ENCODE assay signal across 40 cellular contexts in the genomic region with DNA sequence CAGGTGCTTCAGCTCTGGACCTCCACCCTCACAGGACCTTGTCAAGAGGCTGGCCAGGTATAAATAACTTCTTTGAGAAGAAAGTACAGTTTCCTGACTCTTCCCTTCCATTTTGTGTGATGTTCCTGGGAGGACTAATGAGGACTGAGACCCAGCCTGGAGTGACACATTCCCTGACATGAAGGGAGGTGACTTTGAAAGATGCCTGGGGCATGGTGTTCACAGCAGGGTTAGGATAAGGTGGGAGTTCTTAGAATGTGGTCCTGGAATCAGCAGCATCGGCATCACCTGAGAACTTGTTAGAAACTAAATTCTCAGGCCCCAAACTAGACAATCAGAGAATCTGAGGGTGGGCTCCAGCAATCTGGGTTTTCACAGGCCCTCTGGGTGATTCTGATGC.
"Had no signal": no experiment of that assay in that cellular context is flagged by ENCODE, and none has a peak within 500 bp of the region (broad histone marks: within the 10 kb centered on the region; RNA-seq: fewer than 3 reads in every experiment).

No MANE protein-coding gene starts in this region.

- H3K9me3 ChIP-seq: adrenal gland, ascending aorta, body of pancreas, breast epithelium had no signal

- H3K27me3 Mint-ChIP-seq: activated naive CD4-positive, alpha-beta T cell treated with anti-CD3 and anti-CD28 coated beads, Interleukin-2, amount 10 ng/mL, durations not matched to agents 7 days and 5 days; activated naive CD4-positive, alpha-beta T cell treated with anti-CD3 and anti-CD28 coated beads, Interleukin-2, amount 50 U/mL, for 24 hours; activated naive CD8-positive, alpha-beta T cell; activated naive CD8-positive, alpha-beta T cell treated with anti-CD3 and anti-CD28 coated beads for 36 hours; activated naive CD8-positive, alpha-beta T cell treated with anti-CD3 and anti-CD28 coated beads, Interleukin-2, amount 10 ng/mL, durations not matched to agents 7 days and 5 days; activated naive CD8-positive, alpha-beta T cell treated with anti-CD3 and anti-CD28 coated beads, Interleukin-2, amount 50 U/mL, for 24 hours; activated T-cell treated with anti-CD3 and anti-CD28 coated beads, Interleukin-2, amount 50 U/mL, for 24 hours; activated T-helper 17 cell treated with anti-CD3 and anti-CD28 coated beads, Interleukin-2, amount 50 U/mL, for 72 hours; central memory CD8-positive, alpha-beta T cell had no signal

- FAIRE-seq: astrocyte had no signal

- H3K27me3 ChIP-seq: adrenal gland, ascending aorta, body of pancreas, brain microvascular endothelial cell, breast epithelium, cardiac muscle cell had no signal

- H3K36me3 ChIP-seq: adrenal gland, ascending aorta, brain microvascular endothelial cell, breast epithelium, cardiac muscle cell had no signal

- H3K4me1 Mint-ChIP-seq: activated naive CD4-positive, alpha-beta T cell treated with anti-CD3 and anti-CD28 coated beads, Interleukin-2, amount 50 U/mL, for 24 hours; activated naive CD8-positive, alpha-beta T cell treated with anti-CD3 and anti-CD28 coated beads, Interleukin-2, amount 10 ng/mL, durations not matched to agents 7 days and 5 days; activated T-helper 17 cell treated with anti-CD3 and anti-CD28 coated beads, Interleukin-2, amount 50 U/mL, for 72 hours; central memory CD8-positive, alpha-beta T cell had no signal

- H3K4me3 Mint-ChIP-seq: activated naive CD4-positive, alpha-beta T cell treated with anti-CD3 and anti-CD28 coated beads for 36 hours; activated naive CD4-positive, alpha-beta T cell treated with anti-CD3 and anti-CD28 coated beads, Interleukin-2, amount 10 ng/mL, durations not matched to agents 7 days and 5 days; activated naive CD4-positive, alpha-beta T cell treated with anti-CD3 and anti-CD28 coated beads, Interleukin-2, amount 50 U/mL, for 24 hours; activated naive CD8-positive, alpha-beta T cell; activated naive CD8-positive, alpha-beta T cell treated with anti-CD3 and anti-CD28 coated beads for 36 hours; activated naive CD8-positive, alpha-beta T cell treated with anti-CD3 and anti-CD28 coated beads, Interleukin-2, amount 10 ng/mL, durations not matched to agents 7 days and 5 days; activated naive CD8-positive, alpha-beta T cell treated with anti-CD3 and anti-CD28 coated beads, Interleukin-2, amount 50 U/mL, for 24 hours; activated T-cell treated with anti-CD3 and anti-CD28 coated beads, Interleukin-2, amount 50 U/mL, for 24 hours; activated T-cell treated with anti-CD3 and anti-CD28 coated beads, Interleukin-2, amount 50 U/mL, for 4 hours; activated T-cell treated with anti-CD3 and anti-CD28 coated beads, Interleukin-2, amount 50 U/mL, for 72 hours; activated T-helper 1 cell treated with anti-CD3 and anti-CD28 coated beads, Interleukin-12 subunit alpha, Interleukin-12 subunit beta, Interleukin-2, Interleukin-4 antibody, amounts not matched to agents 30 ng/mL and 10 ng/mL and 1 ng/mL, durations not matched to agents 14 hours and 24 hours and 36 hours; activated T-helper 17 cell treated with anti-CD3 and anti-CD28 coated beads, Interleukin-2, amount 50 U/mL, for 72 hours; brain; central memory CD8-positive, alpha-beta T cell had no signal

- H3K4me3 ChIP-seq: adrenal gland, ascending aorta, body of pancreas, breast epithelium, cardiac muscle cell had no signal

- H3K27ac ChIP-seq: ascending aorta, body of pancreas, brain microvascular endothelial cell, breast epithelium, cardiac muscle cell had no signal

- H3K36me3 Mint-ChIP-seq: activated naive CD4-positive, alpha-beta T cell treated with anti-CD3 and anti-CD28 coated beads, Interleukin-2, amount 10 ng/mL, durations not matched to agents 7 days and 5 days; activated naive CD4-positive, alpha-beta T cell treated with anti-CD3 and anti-CD28 coated beads, Interleukin-2, amount 50 U/mL, for 24 hours; activated naive CD8-positive, alpha-beta T cell; activated naive CD8-positive, alpha-beta T cell treated with anti-CD3 and anti-CD28 coated beads for 36 hours; activated naive CD8-positive, alpha-beta T cell treated with anti-CD3 and anti-CD28 coated beads, Interleukin-2, amount 10 ng/mL, durations not matched to agents 7 days and 5 days; brain had no signal

- H3K9me3 Mint-ChIP-seq: activated naive CD4-positive, alpha-beta T cell treated with anti-CD3 and anti-CD28 coated beads for 36 hours; activated naive CD4-positive, alpha-beta T cell treated with anti-CD3 and anti-CD28 coated beads, Interleukin-2, amount 10 ng/mL, durations not matched to agents 7 days and 5 days; activated naive CD4-positive, alpha-beta T cell treated with anti-CD3 and anti-CD28 coated beads, Interleukin-2, amount 50 U/mL, for 24 hours; activated naive CD8-positive, alpha-beta T cell treated with anti-CD3 and anti-CD28 coated beads, Interleukin-2, amount 50 U/mL, for 24 hours; activated T-helper 2 cell treated with anti-CD3 and anti-CD28 coated beads, Interferon-gamma antibody, Interleukin-2, Interleukin-4, amounts not matched to agents 10 μg/mL and 5 μg/mL and 100 μg/mL, durations not matched to agents 14 hours and 24 hours and 36 hours had no signal

- ATAC-seq: activated naive CD4-positive, alpha-beta T cell treated with anti-CD3 and anti-CD28 coated beads, Interleukin-2, amount 50 U/mL, for 72 hours; activated naive CD8-positive, alpha-beta T cell treated with anti-CD3 and anti-CD28 coated beads, Interleukin-2, amount 50 U/mL, for 24 hours; activated T-cell treated with anti-CD3 and anti-CD28 coated beads, Interleukin-2, amount 50 U/mL, for 4 hours; activated T-cell treated with anti-CD3 and anti-CD28 coated beads, Interleukin-2, amount 50 U/mL, for 72 hours; activated T-helper 17 cell treated with anti-CD3 and anti-CD28 coated beads, Interleukin-2, amount 50 U/mL, for 72 hours; body of pancreas had no signal

- H3K27ac Mint-ChIP-seq: activated naive CD4-positive, alpha-beta T cell treated with anti-CD3 and anti-CD28 coated beads for 36 hours; activated naive CD4-positive, alpha-beta T cell treated with anti-CD3 and anti-CD28 coated beads, Interleukin-2, amount 10 ng/mL, durations not matched to agents 7 days and 5 days; activated naive CD4-positive, alpha-beta T cell treated with anti-CD3 and anti-CD28 coated beads, Interleukin-2, amount 50 U/mL, for 24 hours; activated naive CD4-positive, alpha-beta T cell treated with anti-CD3 and anti-CD28 coated beads, Interleukin-2, amount 50 U/mL, for 72 hours; activated naive CD8-positive, alpha-beta T cell; activated naive CD8-positive, alpha-beta T cell treated with anti-CD3 and anti-CD28 coated beads for 36 hours; activated naive CD8-positive, alpha-beta T cell treated with anti-CD3 and anti-CD28 coated beads, Interleukin-2, amount 10 ng/mL, durations not matched to agents 7 days and 5 days; activated naive CD8-positive, alpha-beta T cell treated with anti-CD3 and anti-CD28 coated beads, Interleukin-2, amount 50 U/mL, for 24 hours; activated T-cell treated with anti-CD3 and anti-CD28 coated beads, Interleukin-2, amount 50 U/mL, for 24 hours; activated T-cell treated with anti-CD3 and anti-CD28 coated beads, Interleukin-2, amount 50 U/mL, for 72 hours; activated T-helper 1 cell treated with anti-CD3 and anti-CD28 coated beads, Interleukin-12 subunit alpha, Interleukin-12 subunit beta, Interleukin-2, Interleukin-4 antibody, amounts not matched to agents 30 ng/mL and 10 ng/mL and 1 ng/mL, durations not matched to agents 14 hours and 24 hours and 36 hours; activated T-helper 17 cell treated with anti-CD3 and anti-CD28 coated beads, Interleukin-2, amount 50 U/mL, for 72 hours; activated T-helper 2 cell treated with anti-CD3 and anti-CD28 coated beads, Interferon-gamma antibody, Interleukin-2, Interleukin-4, amounts not matched to agents 10 μg/mL and 5 μg/mL and 100 μg/mL, durations not matched to agents 14 hours and 24 hours and 36 hours had no signal

- DNase-seq: activated effector memory CD4-positive, alpha-beta T cell treated with anti-CD3 and anti-CD28 coated beads, Interleukin-2, amount 50 U/mL, for 16 hours; activated effector memory CD4-positive, alpha-beta T cell treated with Interleukin-2 at 50 U/mL for 16 hours; activated gamma-delta T cell; activated gamma-delta T cell treated with Interleukin-2 at 50 U/mL for 16 hours; activated naive CD4-positive, alpha-beta T cell; activated naive CD4-positive, alpha-beta T cell treated with anti-CD3 and anti-CD28 coated beads for 36 hours; activated naive CD4-positive, alpha-beta T cell treated with anti-CD3 and anti-CD28 coated beads, Interleukin-2, amount 10 ng/mL, durations not matched to agents 7 days and 5 days; activated naive CD4-positive, alpha-beta T cell treated with anti-CD3 and anti-CD28 coated beads, Interleukin-2, amount 50 U/mL, for 16 hours; activated naive CD4-positive, alpha-beta T cell treated with Interleukin-2 at 50 U/mL for 16 hours; activated naive CD8-positive, alpha-beta T cell treated with anti-CD3 and anti-CD28 coated beads for 36 hours; activated naive CD8-positive, alpha-beta T cell treated with anti-CD3 and anti-CD28 coated beads, Interleukin-2, amount 10 ng/mL, durations not matched to agents 7 days and 5 days; activated naive CD8-positive, alpha-beta T cell treated with anti-CD3 and anti-CD28 coated beads, Interleukin-2, amount 50 U/mL, for 24 hours; activated T-cell treated with anti-CD3 and anti-CD28 coated beads for 4 hours; activated T-cell treated with anti-CD3 and anti-CD28 coated beads, Interleukin-2, amount 50 U/mL, for 1 hour; activated T-cell treated with anti-CD3 and anti-CD28 coated beads, Interleukin-2, amount 50 U/mL, for 24 hours; activated T-cell treated with anti-CD3 and anti-CD28 coated beads, Interleukin-2, amount 50 U/mL, for 4 hours; activated T-cell treated with anti-CD3 and anti-CD28 coated beads, Interleukin-2, amount 50 U/mL, for 48 hours; activated T-cell treated with anti-CD3 and anti-CD28 coated beads, Interleukin-2, amount 50 U/mL, for 72 hours; adrenal gland; amniotic stem cell; amygdala; anterior cingulate cortex; aorta; body of pancreas; brain microvascular endothelial cell; caudate nucleus; central memory CD4-positive, alpha-beta T cell; cerebellar nuclear complex had no signal

- H3K4me1 ChIP-seq: ascending aorta, body of pancreas, breast epithelium had no signal
